Comparison of ENCODE assay signal across 17 cellular contexts in genomic region chr20:35253010-35253409, GRCh38. TPM values are rescaled to one million over a fixed set of nuclear protein-coding genes. Genes with fewer than 3 reads are reported as not detected.
DNase-seq lines count a peak whose midpoint lies in the region; ATAC-seq and TF ChIP-seq lines count a peak whose summit lies in the region.
"Had no signal": no experiment of that assay in that cellular context is flagged by ENCODE, and none has a peak within 500 bp of the region (broad histone marks: within the 10 kb centered on the region; RNA-seq: fewer than 3 reads in every experiment).

No MANE protein-coding gene starts in this region.

- intact Hi-C loops in activated CD4-positive, alpha-beta memory T cell treated with anti-CD3 and anti-CD28 coated beads for 36 hours (cut with micrococcal nuclease), result no loop called here
- intact Hi-C loops in CD8-positive, alpha-beta T cell (cut with DNase I, micrococcal nuclease), result no loop called here
- intact Hi-C loops in activated CD8-positive, alpha-beta T cell treated with anti-CD3 and anti-CD28 coated beads for 36 hours (cut with micrococcal nuclease), result no loop called here

- no peaks in the 10 kb centered on the region for H3K27me3 ChIP-seq in CD8-positive, alpha-beta T cell (ENCODE audit: insufficient read depth, low read length)

- no peaks in the 10 kb centered on the region for H3K36me3 ChIP-seq in CD8-positive, alpha-beta T cell (ENCODE audit: insufficient read depth, low read length)

- DNase-seq in activated CD4-positive, alpha-beta memory T cell treated with anti-CD3 and anti-CD28 coated beads, Interleukin-2, amount 10 ng/mL, durations not matched to agents 7 days and 5 days, result no peak
- no peak for DNase-seq in activated CD4-positive, alpha-beta memory T cell treated with anti-CD3 and anti-CD28 coated beads for 36 hours
- DNase-seq in CD8-positive, alpha-beta T cell, result no peak
- DNase-seq in activated CD8-positive, alpha-beta T cell treated with anti-CD3 and anti-CD28 coated beads for 36 hours, result no peak
- no peak for DNase-seq in naive thymus-derived CD8-positive, alpha-beta T cell
- DNase-seq in stimulated activated naive CD4-positive, alpha-beta T cell treated with Interleukin-2 at 50 U/mL for 16 hours (lab: John Stamatoyannopoulos, UW), result no peak
- DNase-seq in activated T-cell treated with anti-CD3 and anti-CD28 coated beads, Interleukin-2, amount 50 U/mL, for 72 hours, result no peak
- DNase-seq: Calu3, H9, MM.1S, NCI-H1105 treated with DMSO at 0.1 percent for 48 hours, NCI-H187 treated with DMSO at 0.1 percent for 48 hours, NCI-H510A treated with DMSO at 0.1 percent for 48 hours had no signal

- no peak overlapping the region for H3K4me3 ChIP-seq in CD8-positive, alpha-beta T cell (ENCODE audit: low read depth, low read length)

- TF ChIP-seq CTCF in CD8-positive, alpha-beta T cell (IDR thresholded peaks at IDR 0.05), result no peak
- no peak for TF ChIP-seq CTCF in activated CD8-positive, alpha-beta T cell treated with anti-CD3 and anti-CD28 coated beads for 36 hours (IDR thresholded peaks at IDR 0.05)

- no peak for ATAC-seq in CD8-positive, alpha-beta T cell
- no peak for ATAC-seq in activated CD8-positive, alpha-beta T cell treated with anti-CD3 and anti-CD28 coated beads for 36 hours
- ATAC-seq in naive thymus-derived CD8-positive, alpha-beta T cell, result no peak
- no peak for ATAC-seq in GM19455 (IDR thresholded peaks at IDR 0.05; ENCODE audit: unreplicated experiment)
- no peak for ATAC-seq in activated T-cell treated with anti-CD3 and anti-CD28 coated beads, Interleukin-2, amount 50 U/mL, for 72 hours (replicated peaks in 1 of 2)
- ATAC-seq: HepG2 had no signal

- H3K9me3 Mint-ChIP-seq in activated CD4-positive, alpha-beta memory T cell treated with anti-CD3 and anti-CD28 coated beads, Interleukin-2, amount 10 ng/mL, durations not matched to agents 7 days and 5 days, result no peaks in the 10 kb centered on the region
- no peaks in the 10 kb centered on the region for H3K9me3 Mint-ChIP-seq in activated CD4-positive, alpha-beta memory T cell treated with anti-CD3 and anti-CD28 coated beads for 36 hours
- H3K9me3 Mint-ChIP-seq in CD8-positive, alpha-beta T cell, result no peaks in the 10 kb centered on the region
- no peaks in the 10 kb centered on the region for H3K9me3 Mint-ChIP-seq in activated CD8-positive, alpha-beta T cell treated with anti-CD3 and anti-CD28 coated beads for 36 hours
- no peaks in the 10 kb centered on the region for H3K9me3 Mint-ChIP-seq in naive thymus-derived CD8-positive, alpha-beta T cell
- no peaks in the 10 kb centered on the region for H3K9me3 Mint-ChIP-seq in activated T-cell treated with anti-CD3 and anti-CD28 coated beads, Interleukin-2, amount 50 U/mL, for 72 hours
- H3K9me3 Mint-ChIP-seq: H9 had no signal

- H3K4me1 Mint-ChIP-seq in activated CD4-positive, alpha-beta memory T cell treated with anti-CD3 and anti-CD28 coated beads, Interleukin-2, amount 10 ng/mL, durations not matched to agents 7 days and 5 days, result peaks cover 28% of the 10 kb centered on the region
- peaks cover 13% of the 10 kb centered on the region for H3K4me1 Mint-ChIP-seq in activated CD4-positive, alpha-beta memory T cell treated with anti-CD3 and anti-CD28 coated beads for 36 hours (ENCODE audit: low read depth)
- peaks cover 28% of the 10 kb centered on the region for H3K4me1 Mint-ChIP-seq in CD8-positive, alpha-beta T cell (ENCODE audit: low read depth)
- H3K4me1 Mint-ChIP-seq in activated CD8-positive, alpha-beta T cell treated with anti-CD3 and anti-CD28 coated beads for 36 hours (ENCODE audit: low read depth), result peaks cover 24% of the 10 kb centered on the region
- H3K4me1 Mint-ChIP-seq in naive thymus-derived CD8-positive, alpha-beta T cell, result peaks cover 15 to 33% (median 29%) of the 10 kb centered on the region in 4 donors
- peaks cover 18% of the 10 kb centered on the region for H3K4me1 Mint-ChIP-seq in activated T-cell treated with anti-CD3 and anti-CD28 coated beads, Interleukin-2, amount 50 U/mL, for 72 hours (ENCODE audit: low read depth)

- no peaks in the 10 kb centered on the region for H3K9me3 ChIP-seq in CD8-positive, alpha-beta T cell (ENCODE audit: low read length)

- no peak overlapping the region for H3K4me3 Mint-ChIP-seq in activated CD4-positive, alpha-beta memory T cell treated with anti-CD3 and anti-CD28 coated beads, Interleukin-2, amount 10 ng/mL, durations not matched to agents 7 days and 5 days
- H3K4me3 Mint-ChIP-seq in activated CD4-positive, alpha-beta memory T cell treated with anti-CD3 and anti-CD28 coated beads for 36 hours, result no peak overlapping the region
- H3K4me3 Mint-ChIP-seq in CD8-positive, alpha-beta T cell, result no peak overlapping the region
- no peak overlapping the region for H3K4me3 Mint-ChIP-seq in activated CD8-positive, alpha-beta T cell treated with anti-CD3 and anti-CD28 coated beads for 36 hours
- H3K4me3 Mint-ChIP-seq in naive thymus-derived CD8-positive, alpha-beta T cell, result no peak overlapping the region
- no peak overlapping the region for H3K4me3 Mint-ChIP-seq in activated T-cell treated with anti-CD3 and anti-CD28 coated beads, Interleukin-2, amount 50 U/mL, for 72 hours
- H3K4me3 Mint-ChIP-seq: H9 had no signal

- POLR2A ChIA-PET in activated CD4-positive, alpha-beta memory T cell treated with anti-CD3 and anti-CD28 coated beads, Interleukin-2, amount 10 ng/mL, durations not matched to agents 7 days and 5 days (lab: Charles Lee), result interaction anchor here (1.3 kb wide), 1 partner anchor 16 kb away, joined by 4 read pairs; no protein-coding TSS in a partner anchor
- POLR2A ChIA-PET in activated CD4-positive, alpha-beta memory T cell treated with anti-CD3 and anti-CD28 coated beads for 36 hours (lab: Charles Lee), result no interaction called here
- POLR2A ChIA-PET in CD8-positive, alpha-beta T cell (lab: Charles Lee), result interaction anchor here (0.6 to 0.8 kb wide), 2 partner anchors 31 to 44 kb away, joined by 4 to 6 read pairs; no protein-coding TSS in a partner anchor
- POLR2A ChIA-PET in activated CD8-positive, alpha-beta T cell treated with anti-CD3 and anti-CD28 coated beads for 36 hours (lab: Charles Lee), result no interaction called here
- POLR2A ChIA-PET in naive thymus-derived CD8-positive, alpha-beta T cell (lab: Charles Lee), result interaction anchor here (0.9 kb wide), 1 partner anchor 26 kb away, joined by 3 read pairs; no protein-coding TSS in a partner anchor

- H3K27ac Mint-ChIP-seq in activated CD4-positive, alpha-beta memory T cell treated with anti-CD3 and anti-CD28 coated beads, Interleukin-2, amount 10 ng/mL, durations not matched to agents 7 days and 5 days, result peak overlapping the region; percentile 26
- H3K27ac Mint-ChIP-seq in activated CD4-positive, alpha-beta memory T cell treated with anti-CD3 and anti-CD28 coated beads for 36 hours, result no peak overlapping the region
- H3K27ac Mint-ChIP-seq in CD8-positive, alpha-beta T cell, result peak overlapping the region; percentile 80
- peak overlapping the region; percentile 55 for H3K27ac Mint-ChIP-seq in activated CD8-positive, alpha-beta T cell treated with anti-CD3 and anti-CD28 coated beads for 36 hours
- H3K27ac Mint-ChIP-seq in naive thymus-derived CD8-positive, alpha-beta T cell, result peak overlapping the region in 9 of 10 donors; percentile 52 to 97 (median 60)
- no peak overlapping the region for H3K27ac Mint-ChIP-seq in activated T-cell treated with anti-CD3 and anti-CD28 coated beads, Interleukin-2, amount 50 U/mL, for 72 hours

- no peak overlapping the region for H3K27ac ChIP-seq in CD8-positive, alpha-beta T cell (ENCODE audit: low read depth, low read length)
- H3K27ac ChIP-seq: C4-2B had no signal

- H3K27me3 Mint-ChIP-seq in activated CD4-positive, alpha-beta memory T cell treated with anti-CD3 and anti-CD28 coated beads, Interleukin-2, amount 10 ng/mL, durations not matched to agents 7 days and 5 days, result no peaks in the 10 kb centered on the region
- H3K27me3 Mint-ChIP-seq in activated CD4-positive, alpha-beta memory T cell treated with anti-CD3 and anti-CD28 coated beads for 36 hours, result no peaks in the 10 kb centered on the region
- no peaks in the 10 kb centered on the region for H3K27me3 Mint-ChIP-seq in CD8-positive, alpha-beta T cell (ENCODE audit: low read depth)
- H3K27me3 Mint-ChIP-seq in activated CD8-positive, alpha-beta T cell treated with anti-CD3 and anti-CD28 coated beads for 36 hours, result no peaks in the 10 kb centered on the region
- no peaks in the 10 kb centered on the region for H3K27me3 Mint-ChIP-seq in naive thymus-derived CD8-positive, alpha-beta T cell
- H3K27me3 Mint-ChIP-seq in activated T-cell treated with anti-CD3 and anti-CD28 coated beads, Interleukin-2, amount 50 U/mL, for 72 hours (ENCODE audit: low read depth), result no peaks in the 10 kb centered on the region

- CTCF ChIA-PET in activated CD4-positive, alpha-beta memory T cell treated with anti-CD3 and anti-CD28 coated beads, Interleukin-2, amount 10 ng/mL, durations not matched to agents 7 days and 5 days (lab: Charles Lee), result no interaction called here
- CTCF ChIA-PET in activated CD4-positive, alpha-beta memory T cell treated with anti-CD3 and anti-CD28 coated beads for 36 hours (lab: Charles Lee), result interaction anchor here (1.1 kb wide), 1 partner anchor 16 kb away, joined by 3 read pairs; no protein-coding TSS in a partner anchor
- CTCF ChIA-PET in CD8-positive, alpha-beta T cell (lab: Charles Lee), result interaction anchor here (0.7 to 1.4 kb wide), 4 partner anchors 11 to 371 kb away, joined by 3 read pairs; no protein-coding TSS in a partner anchor
- CTCF ChIA-PET in activated CD8-positive, alpha-beta T cell treated with anti-CD3 and anti-CD28 coated beads for 36 hours (lab: Charles Lee), result interaction anchor here (1.2 to 1.7 kb wide), 2 partner anchors 15 to 157 kb away, joined by 3 to 5 read pairs; no protein-coding TSS in a partner anchor

- peaks cover 22% of the 10 kb centered on the region for H3K4me1 ChIP-seq in CD8-positive, alpha-beta T cell (ENCODE audit: insufficient read depth, low read length)

- no peaks in the 10 kb centered on the region for H3K36me3 Mint-ChIP-seq in activated CD4-positive, alpha-beta memory T cell treated with anti-CD3 and anti-CD28 coated beads, Interleukin-2, amount 10 ng/mL, durations not matched to agents 7 days and 5 days (ENCODE audit: low read depth)
- H3K36me3 Mint-ChIP-seq in activated CD4-positive, alpha-beta memory T cell treated with anti-CD3 and anti-CD28 coated beads for 36 hours, result no peaks in the 10 kb centered on the region
- peaks cover 12% of the 10 kb centered on the region for H3K36me3 Mint-ChIP-seq in CD8-positive, alpha-beta T cell
- H3K36me3 Mint-ChIP-seq in activated CD8-positive, alpha-beta T cell treated with anti-CD3 and anti-CD28 coated beads for 36 hours (ENCODE audit: low read depth), result no peaks in the 10 kb centered on the region
- H3K36me3 Mint-ChIP-seq in naive thymus-derived CD8-positive, alpha-beta T cell, result peaks cover 0 to 19% (median 3%) of the 10 kb centered on the region in 3 donors
- no peaks in the 10 kb centered on the region for H3K36me3 Mint-ChIP-seq in activated T-cell treated with anti-CD3 and anti-CD28 coated beads, Interleukin-2, amount 50 U/mL, for 72 hours (ENCODE audit: insufficient read depth in 2 of 2)

RNA-seq across cellular contexts. Expression of gene MMP24OS, which starts 24.9 kb away (rescaled TPM):
- total RNA-seq in activated CD4-positive, alpha-beta memory T cell treated with anti-CD3 and anti-CD28 coated beads, Interleukin-2, amount 10 ng/mL, durations not matched to agents 7 days and 5 days, result 10 to 100 TPM; 45.6 to 48.7 TPM
- 10 to 100 TPM; 35.0 to 38.1 TPM for total RNA-seq in activated CD4-positive, alpha-beta memory T cell treated with anti-CD3 and anti-CD28 coated beads for 36 hours
- total RNA-seq in CD8-positive, alpha-beta T cell, result 10 to 100 TPM; 64.5 to 67.1 TPM
- total RNA-seq in activated CD8-positive, alpha-beta T cell treated with anti-CD3 and anti-CD28 coated beads for 36 hours, result 10 to 100 TPM; 46.6 to 48.4 TPM
- 10 to 100 TPM; 83.4 to 85.9 TPM for total RNA-seq in naive thymus-derived CD8-positive, alpha-beta T cell
- polyA plus RNA-seq in naive thymus-derived CD8-positive, alpha-beta T cell, result 10 to 100 TPM in 1 of 3 donors, 1 to 10 TPM in 2; 7.6 to 12.3 (median 9.0) TPM
- 10 to 100 TPM; 41.6 to 44.2 TPM for total RNA-seq in activated T-cell treated with anti-CD3 and anti-CD28 coated beads, Interleukin-2, amount 50 U/mL, for 72 hours

RNA-seq across cellular contexts. Expression of gene MMP24, which starts 26.5 kb away (rescaled TPM):
- not detected for total RNA-seq in activated CD4-positive, alpha-beta memory T cell treated with anti-CD3 and anti-CD28 coated beads, Interleukin-2, amount 10 ng/mL, durations not matched to agents 7 days and 5 days
- total RNA-seq in activated CD4-positive, alpha-beta memory T cell treated with anti-CD3 and anti-CD28 coated beads for 36 hours, result not detected
- total RNA-seq in CD8-positive, alpha-beta T cell, result under 1 TPM; 0.08 to 0.11 TPM
- total RNA-seq in activated CD8-positive, alpha-beta T cell treated with anti-CD3 and anti-CD28 coated beads for 36 hours, result not detected
- total RNA-seq in naive thymus-derived CD8-positive, alpha-beta T cell, result not detected
- under 1 TPM; 0.07 to 0.13 (median 0.08) TPM for polyA plus RNA-seq in naive thymus-derived CD8-positive, alpha-beta T cell
- not detected for total RNA-seq in activated T-cell treated with anti-CD3 and anti-CD28 coated beads, Interleukin-2, amount 50 U/mL, for 72 hours

RNA-seq across cellular contexts. Expression of gene EIF6, which starts 31.6 kb away (rescaled TPM):
- total RNA-seq in activated CD4-positive, alpha-beta memory T cell treated with anti-CD3 and anti-CD28 coated beads, Interleukin-2, amount 10 ng/mL, durations not matched to agents 7 days and 5 days, result 10 to 100 TPM; 86.1 to 91.3 TPM
- total RNA-seq in activated CD4-positive, alpha-beta memory T cell treated with anti-CD3 and anti-CD28 coated beads for 36 hours, result 100 to 1,000 TPM; 115 to 120 TPM
- total RNA-seq in CD8-positive, alpha-beta T cell, result 10 to 100 TPM; 41.7 to 43.2 TPM
- total RNA-seq in activated CD8-positive, alpha-beta T cell treated with anti-CD3 and anti-CD28 coated beads for 36 hours, result 100 to 1,000 TPM; 132 to 144 TPM
- total RNA-seq in naive thymus-derived CD8-positive, alpha-beta T cell, result 10 to 100 TPM; 54.7 to 60.9 TPM
- polyA plus RNA-seq in naive thymus-derived CD8-positive, alpha-beta T cell, result 100 to 1,000 TPM; 155 to 174 (median 157) TPM
- total RNA-seq in activated T-cell treated with anti-CD3 and anti-CD28 coated beads, Interleukin-2, amount 50 U/mL, for 72 hours, result 100 to 1,000 TPM; 127 to 129 TPM

RNA-seq across cellular contexts. Expression of gene FAM83C, which starts 39.2 kb away (rescaled TPM):
- total RNA-seq in activated CD4-positive, alpha-beta memory T cell treated with anti-CD3 and anti-CD28 coated beads, Interleukin-2, amount 10 ng/mL, durations not matched to agents 7 days and 5 days, result not detected
- not detected for total RNA-seq in activated CD4-positive, alpha-beta memory T cell treated with anti-CD3 and anti-CD28 coated beads for 36 hours
- not detected for total RNA-seq in CD8-positive, alpha-beta T cell
- not detected for total RNA-seq in activated CD8-positive, alpha-beta T cell treated with anti-CD3 and anti-CD28 coated beads for 36 hours
- total RNA-seq in naive thymus-derived CD8-positive, alpha-beta T cell, result not detected
- not detected for polyA plus RNA-seq in naive thymus-derived CD8-positive, alpha-beta T cell
- total RNA-seq in activated T-cell treated with anti-CD3 and anti-CD28 coated beads, Interleukin-2, amount 50 U/mL, for 72 hours, result not detected
- total RNA-seq: Calu3, H9, HepG2, RPMI7951 had no signal

Comparison
In these comparisons a context has a peak if more than half of its experiments do, and no peak if none do; other contexts are left out.
1. H3K27ac Mint-ChIP-seq: peak in activated CD4-positive, alpha-beta memory T cell treated with anti-CD3 and anti-CD28 coated beads, Interleukin-2, amount 10 ng/mL, durations not matched to agents 7 days and 5 days (single experiment), CD8-positive, alpha-beta T cell (single experiment), activated CD8-positive, alpha-beta T cell treated with anti-CD3 and anti-CD28 coated beads for 36 hours (single experiment) and naive thymus-derived CD8-positive, alpha-beta T cell (9 of 10); none in activated CD4-positive, alpha-beta memory T cell treated with anti-CD3 and anti-CD28 coated beads for 36 hours (single experiment) and activated T-cell treated with anti-CD3 and anti-CD28 coated beads, Interleukin-2, amount 50 U/mL, for 72 hours (single experiment).
2. POLR2A ChIA-PET loops: an anchor here in activated CD4-positive, alpha-beta memory T cell treated with anti-CD3 and anti-CD28 coated beads, Interleukin-2, amount 10 ng/mL, durations not matched to agents 7 days and 5 days (1.3 kb wide), CD8-positive, alpha-beta T cell (0.6 to 0.8 kb wide) and naive thymus-derived CD8-positive, alpha-beta T cell (0.9 kb wide); none called in activated CD4-positive, alpha-beta memory T cell treated with anti-CD3 and anti-CD28 coated beads for 36 hours and activated CD8-positive, alpha-beta T cell treated with anti-CD3 and anti-CD28 coated beads for 36 hours.